Comparison of ENCODE assay signal across 1 cellular context in the genomic region with DNA sequence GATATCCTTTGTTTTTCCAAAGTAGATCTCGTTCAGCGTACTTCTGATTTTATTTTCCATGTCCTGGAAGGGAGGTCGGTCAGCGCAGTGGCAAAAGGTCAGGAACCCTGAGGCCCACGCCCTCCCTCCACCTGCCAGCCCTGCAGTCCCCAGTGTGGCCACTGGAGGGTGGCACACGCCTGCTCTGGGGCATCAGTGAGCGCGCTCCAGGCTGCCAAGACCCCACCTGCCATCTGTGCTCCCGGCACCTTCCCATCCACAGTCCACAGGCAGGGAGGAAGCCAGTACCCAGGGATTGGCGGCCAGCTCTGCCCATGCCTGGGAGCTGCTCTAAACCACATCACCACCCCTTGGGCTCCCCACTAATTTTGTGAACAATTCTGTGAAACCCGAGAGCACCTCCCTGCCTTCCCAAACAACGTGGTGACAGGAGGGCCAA.
TF ChIP-seq lines count a peak whose summit lies in the region.

No MANE protein-coding gene starts in this region.

TF ChIP-seq in HEK293, 187 proteins besides CTCF, POLR2A, EP300 and RAD21 (continued from another document):
- 0 out of 2 replicates have a peak, but pooled peaks have one; percentile 13 for TF ChIP-seq KLF1 (tag by site-specific recombination; IDR thresholded peaks at IDR 0.05)
- TF ChIP-seq, protein P1, sequence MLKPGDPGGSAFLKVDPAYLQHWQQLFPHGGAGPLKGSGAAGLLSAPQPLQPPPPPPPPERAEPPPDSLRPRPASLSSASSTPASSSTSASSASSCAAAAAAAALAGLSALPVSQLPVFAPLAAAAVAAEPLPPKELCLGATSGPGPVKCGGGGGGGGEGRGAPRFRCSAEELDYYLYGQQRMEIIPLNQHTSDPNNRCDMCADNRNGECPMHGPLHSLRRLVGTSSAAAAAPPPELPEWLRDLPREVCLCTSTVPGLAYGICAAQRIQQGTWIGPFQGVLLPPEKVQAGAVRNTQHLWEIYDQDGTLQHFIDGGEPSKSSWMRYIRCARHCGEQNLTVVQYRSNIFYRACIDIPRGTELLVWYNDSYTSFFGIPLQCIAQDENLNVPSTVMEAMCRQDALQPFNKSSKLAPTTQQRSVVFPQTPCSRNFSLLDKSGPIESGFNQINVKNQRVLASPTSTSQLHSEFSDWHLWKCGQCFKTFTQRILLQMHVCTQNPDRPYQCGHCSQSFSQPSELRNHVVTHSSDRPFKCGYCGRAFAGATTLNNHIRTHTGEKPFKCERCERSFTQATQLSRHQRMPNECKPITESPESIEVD (tag by site-specific recombination; IDR thresholded peaks at IDR 0.05) = no peak
- peak; percentile 84; the same call in 1 of the 2 replicates for TF ChIP-seq BCL11B (tag by site-specific recombination; IDR thresholded peaks at IDR 0.05; ENCODE audit: low read depth)
- TF ChIP-seq KLF17 (tag by site-specific recombination; IDR thresholded peaks at IDR 0.05) = peak; percentile 34; the same call in 1 of the 2 replicates
- peak; percentile 30; the same call in 1 of the 2 replicates for TF ChIP-seq KLF9 (tag by site-specific recombination; IDR thresholded peaks at IDR 0.05; ENCODE audit: low read depth)
- no peak for TF ChIP-seq ZNF791 (tag by site-specific recombination; IDR thresholded peaks at IDR 0.05)
- TF ChIP-seq ZBTB20 (tag by site-specific recombination; IDR thresholded peaks at IDR 0.05) = no peak
